In genomic region chr19:50383852-50384684, GRCh38 we compare ENCODE assay signal across 1 cellular context.
TF ChIP-seq lines count a peak whose summit lies in the region.

TSS of gene POLD1 (plus strand) at chr19:50384347. CDS start at chr19:50398852, 14,505 bp downstream.

TF ChIP-seq in A549, 52 proteins besides CTCF, POLR2A, EP300 and RAD21 (continued from another document):
- TF ChIP-seq BCL3 (IDR thresholded peaks at IDR 0.05) (peak; percentile 76; the same call in 2 of the 3 replicates), CBX2 (IDR thresholded peaks at IDR 0.05; ENCODE audit: borderline replicate concordance, low read depth) (no peak), RARB (CRISPR knock-in tag; IDR thresholded peaks at IDR 0.05) (peak; percentile 25; the same call in 1 of the 2 replicates)
